2 cellular contexts compared by ENCODE assay signal in the genomic region with DNA sequence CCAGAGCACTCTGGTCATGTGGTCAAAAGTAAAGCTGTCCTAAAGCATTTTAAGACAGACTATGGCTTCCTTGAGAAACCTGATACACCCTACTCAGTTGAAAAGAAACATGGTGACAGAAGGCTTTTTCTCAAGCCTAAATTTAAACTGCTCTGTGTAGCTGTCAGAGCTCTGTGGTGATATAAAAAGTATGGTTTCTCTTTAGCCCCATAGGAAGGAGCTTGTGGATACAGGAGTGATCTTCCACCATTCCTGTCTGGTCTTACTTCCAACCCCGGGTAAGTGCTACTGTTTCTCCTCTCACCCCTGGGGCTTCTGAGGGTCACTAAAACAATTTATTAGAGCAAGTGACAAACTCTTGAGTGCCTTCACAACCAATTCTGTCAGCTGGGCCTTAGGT.
TF ChIP-seq lines count a peak whose summit lies in the region.

No MANE protein-coding gene starts in this region.

TF ChIP-seq in A549, 52 proteins besides CTCF, POLR2A, EP300 and RAD21:
- TF ChIP-seq HOXB5 (CRISPR knock-in tag; IDR thresholded peaks at IDR 0.05) = no peak
- no peak for TF ChIP-seq RARB (CRISPR knock-in tag; IDR thresholded peaks at IDR 0.05)
- TF ChIP-seq, protein P1, sequence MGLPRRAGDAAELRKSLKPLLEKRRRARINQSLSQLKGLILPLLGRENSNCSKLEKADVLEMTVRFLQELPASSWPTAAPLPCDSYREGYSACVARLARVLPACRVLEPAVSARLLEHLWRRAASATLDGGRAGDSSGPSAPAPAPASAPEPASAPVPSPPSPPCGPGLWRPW (IDR thresholded peaks at IDR 0.05) = no peak
- TF ChIP-seq TP53 (CRISPR knock-in tag; IDR thresholded peaks at IDR 0.05) = no peak
- no peak for TF ChIP-seq KDM5A (IDR thresholded peaks at IDR 0.05)
- TF ChIP-seq CHD2 (IDR thresholded peaks at IDR 0.05; ENCODE audit: low read length, partially characterized antibody) = no peak
- TF ChIP-seq MAZ (IDR thresholded peaks at IDR 0.05; ENCODE audit: borderline replicate concordance, low read depth, low read length) = no peak
- TF ChIP-seq NFE2L2 (conservative IDR thresholded peaks at IDR 0.05; ENCODE audit: low read length) = no peak
- no peak for TF ChIP-seq CBX8 (IDR thresholded peaks at IDR 0.05)
- TF ChIP-seq HEYL (CRISPR knock-in tag; IDR thresholded peaks at IDR 0.05) = no peak
- TF ChIP-seq, protein P2, sequence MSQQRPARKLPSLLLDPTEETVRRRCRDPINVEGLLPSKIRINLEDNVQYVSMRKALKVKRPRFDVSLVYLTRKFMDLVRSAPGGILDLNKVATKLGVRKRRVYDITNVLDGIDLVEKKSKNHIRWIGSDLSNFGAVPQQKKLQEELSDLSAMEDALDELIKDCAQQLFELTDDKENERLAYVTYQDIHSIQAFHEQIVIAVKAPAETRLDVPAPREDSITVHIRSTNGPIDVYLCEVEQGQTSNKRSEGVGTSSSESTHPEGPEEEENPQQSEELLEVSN (IDR thresholded peaks at IDR 0.05; ENCODE audit: borderline replicate concordance, low read depth) = no peak
- no peak for TF ChIP-seq CBX2 (IDR thresholded peaks at IDR 0.05; ENCODE audit: borderline replicate concordance, low read depth)
- no peak for TF ChIP-seq ZNF302 (CRISPR knock-in tag; IDR thresholded peaks at IDR 0.05)
- no peak for TF ChIP-seq ZC3H11A (IDR thresholded peaks at IDR 0.05)
- TF ChIP-seq, protein P3, sequence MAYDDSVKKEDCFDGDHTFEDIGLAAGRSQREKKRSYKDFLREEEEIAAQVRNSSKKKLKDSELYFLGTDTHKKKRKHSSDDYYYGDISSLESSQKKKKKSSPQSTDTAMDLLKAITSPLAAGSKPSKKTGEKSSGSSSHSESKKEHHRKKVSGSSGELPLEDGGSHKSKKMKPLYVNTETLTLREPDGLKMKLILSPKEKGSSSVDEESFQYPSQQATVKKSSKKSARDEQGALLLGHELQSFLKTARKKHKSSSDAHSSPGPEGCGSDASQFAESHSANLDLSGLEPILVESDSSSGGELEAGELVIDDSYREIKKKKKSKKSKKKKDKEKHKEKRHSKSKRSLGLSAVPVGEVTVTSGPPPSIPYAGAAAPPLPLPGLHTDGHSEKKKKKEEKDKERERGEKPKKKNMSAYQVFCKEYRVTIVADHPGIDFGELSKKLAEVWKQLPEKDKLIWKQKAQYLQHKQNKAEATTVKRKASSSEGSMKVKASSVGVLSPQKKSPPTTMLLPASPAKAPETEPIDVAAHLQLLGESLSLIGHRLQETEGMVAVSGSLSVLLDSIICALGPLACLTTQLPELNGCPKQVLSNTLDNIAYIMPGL (CRISPR knock-in tag; IDR thresholded peaks at IDR 0.05; ENCODE audit: borderline replicate concordance) = no peak
- TF ChIP-seq, protein P4, sequence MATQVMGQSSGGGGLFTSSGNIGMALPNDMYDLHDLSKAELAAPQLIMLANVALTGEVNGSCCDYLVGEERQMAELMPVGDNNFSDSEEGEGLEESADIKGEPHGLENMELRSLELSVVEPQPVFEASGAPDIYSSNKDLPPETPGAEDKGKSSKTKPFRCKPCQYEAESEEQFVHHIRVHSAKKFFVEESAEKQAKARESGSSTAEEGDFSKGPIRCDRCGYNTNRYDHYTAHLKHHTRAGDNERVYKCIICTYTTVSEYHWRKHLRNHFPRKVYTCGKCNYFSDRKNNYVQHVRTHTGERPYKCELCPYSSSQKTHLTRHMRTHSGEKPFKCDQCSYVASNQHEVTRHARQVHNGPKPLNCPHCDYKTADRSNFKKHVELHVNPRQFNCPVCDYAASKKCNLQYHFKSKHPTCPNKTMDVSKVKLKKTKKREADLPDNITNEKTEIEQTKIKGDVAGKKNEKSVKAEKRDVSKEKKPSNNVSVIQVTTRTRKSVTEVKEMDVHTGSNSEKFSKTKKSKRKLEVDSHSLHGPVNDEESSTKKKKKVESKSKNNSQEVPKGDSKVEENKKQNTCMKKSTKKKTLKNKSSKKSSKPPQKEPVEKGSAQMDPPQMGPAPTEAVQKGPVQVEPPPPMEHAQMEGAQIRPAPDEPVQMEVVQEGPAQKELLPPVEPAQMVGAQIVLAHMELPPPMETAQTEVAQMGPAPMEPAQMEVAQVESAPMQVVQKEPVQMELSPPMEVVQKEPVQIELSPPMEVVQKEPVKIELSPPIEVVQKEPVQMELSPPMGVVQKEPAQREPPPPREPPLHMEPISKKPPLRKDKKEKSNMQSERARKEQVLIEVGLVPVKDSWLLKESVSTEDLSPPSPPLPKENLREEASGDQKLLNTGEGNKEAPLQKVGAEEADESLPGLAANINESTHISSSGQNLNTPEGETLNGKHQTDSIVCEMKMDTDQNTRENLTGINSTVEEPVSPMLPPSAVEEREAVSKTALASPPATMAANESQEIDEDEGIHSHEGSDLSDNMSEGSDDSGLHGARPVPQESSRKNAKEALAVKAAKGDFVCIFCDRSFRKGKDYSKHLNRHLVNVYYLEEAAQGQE (IDR thresholded peaks at IDR 0.05) = no peak
- no peak for TF ChIP-seq CEBPB (IDR thresholded peaks at IDR 0.05)
- TF ChIP-seq, protein P5, sequence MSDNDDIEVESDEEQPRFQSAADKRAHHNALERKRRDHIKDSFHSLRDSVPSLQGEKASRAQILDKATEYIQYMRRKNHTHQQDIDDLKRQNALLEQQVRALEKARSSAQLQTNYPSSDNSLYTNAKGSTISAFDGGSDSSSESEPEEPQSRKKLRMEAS (IDR thresholded peaks at IDR 0.05) = no peak
- TF ChIP-seq MYC (IDR thresholded peaks at IDR 0.05; ENCODE audit: borderline replicate concordance, low read length) = no peak
TF ChIP-seq in A549: peak in this region for 0.

TF ChIP-seq in SK-N-SH, 30 proteins besides CTCF, POLR2A, EP300 and RAD21:
- TF ChIP-seq, protein P5 (IDR thresholded peaks at IDR 0.05; ENCODE audit: low read depth) = 0 out of 2 replicates have a peak, but pooled peaks have one; percentile 9
- no peak for TF ChIP-seq JUND (IDR thresholded peaks at IDR 0.05)
